8 cellular contexts compared by ENCODE assay signal in the genomic region with DNA sequence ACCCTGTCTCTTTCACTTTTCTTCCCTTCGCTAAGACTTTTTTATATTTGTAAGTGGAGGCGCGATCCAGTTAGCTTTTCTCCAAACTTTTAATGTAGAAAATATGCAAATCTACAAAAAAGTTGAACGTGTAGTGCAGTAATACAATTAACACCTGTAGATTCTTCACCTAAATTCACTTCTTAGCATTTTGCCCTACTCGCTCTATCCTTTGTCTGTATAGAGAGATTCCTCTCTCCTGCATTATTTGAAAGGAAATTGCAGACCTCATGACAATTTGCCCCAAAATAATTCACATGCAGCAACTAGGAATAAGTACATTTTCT. TPM values are rescaled to one million over a fixed set of nuclear protein-coding genes. Genes with fewer than 3 reads are reported as not detected.
DNase-seq lines count a peak whose midpoint lies in the region; ATAC-seq and TF ChIP-seq lines count a peak whose summit lies in the region.

No MANE protein-coding gene starts in this region.

- no peak for DNase-seq in stimulated activated naive CD8-positive, alpha-beta T cell treated with anti-CD3 and anti-CD28 coated beads, Interleukin-15, Interleukin-2, amounts not matched to agents 100 U/mL and 50 U/mL, for 24 hours
- DNase-seq in dorsolateral prefrontal cortex, result no peak
- DNase-seq in naive B cell, result no peak
- DNase-seq in posterior cingulate gyrus, result no peak
- DNase-seq in DMS 273 (lab: John Stamatoyannopoulos, UW; ENCODE audit: unreplicated experiment), result no peak

- TF ChIP-seq CTCF in dorsolateral prefrontal cortex (IDR thresholded peaks at IDR 0.05 in 54 of 56, conservative IDR thresholded peaks at IDR 0.05 in 2 of 56; ENCODE audit: low read depth in 1 of 56, partially characterized antibody in 56 of 56), result no peak

- peak overlapping the region; percentile 21 for H3K27ac Mint-ChIP-seq in stimulated activated naive CD8-positive, alpha-beta T cell treated with anti-CD3 and anti-CD28 coated beads, Interleukin-15, Interleukin-2, amounts not matched to agents 100 ng/mL and 50 ng/mL, for 24 hours
- H3K27ac Mint-ChIP-seq in naive B cell, result peak overlapping the region in 2 of 6 donors; percentile 48 to 79

- no peaks in the 10 kb centered on the region for H3K36me3 Mint-ChIP-seq in stimulated activated naive CD8-positive, alpha-beta T cell treated with anti-CD3 and anti-CD28 coated beads, Interleukin-15, Interleukin-2, amounts not matched to agents 100 ng/mL and 50 ng/mL, for 24 hours (ENCODE audit: low read depth)
- no peaks in the 10 kb centered on the region for H3K36me3 Mint-ChIP-seq in naive B cell

- H3K27me3 ChIP-seq in dorsolateral prefrontal cortex, result no peaks in the 10 kb centered on the region

- peaks cover 30% of the 10 kb centered on the region for H3K27me3 Mint-ChIP-seq in stimulated activated naive CD8-positive, alpha-beta T cell treated with anti-CD3 and anti-CD28 coated beads, Interleukin-15, Interleukin-2, amounts not matched to agents 100 ng/mL and 50 ng/mL, for 24 hours
- peaks cover 22 to 40% (median 23%) of the 10 kb centered on the region in 3 donors for H3K27me3 Mint-ChIP-seq in naive B cell

- ATAC-seq in stimulated activated naive CD8-positive, alpha-beta T cell treated with anti-CD3 and anti-CD28 coated beads, Interleukin-15, Interleukin-2, amounts not matched to agents 100 U/mL and 50 U/mL, for 24 hours, result no peak
- no peak for ATAC-seq in naive B cell (ENCODE audit: low read depth in 2 of 2)
- no peak for ATAC-seq in HG02870 (IDR thresholded peaks at IDR 0.05; ENCODE audit: unreplicated experiment)
- no peak for ATAC-seq in GM18867 (IDR thresholded peaks at IDR 0.05; ENCODE audit: unreplicated experiment)

- H3K9me3 Mint-ChIP-seq in stimulated activated naive CD8-positive, alpha-beta T cell treated with anti-CD3 and anti-CD28 coated beads, Interleukin-15, Interleukin-2, amounts not matched to agents 100 ng/mL and 50 ng/mL, for 24 hours, result no peaks in the 10 kb centered on the region
- peaks cover 0 to 1% (median 0%) of the 10 kb centered on the region in 7 donors for H3K9me3 Mint-ChIP-seq in naive B cell

- H3K27ac ChIP-seq in dorsolateral prefrontal cortex, result peak overlapping the region in 21 of 59 donors; percentile 4 to 84 (median 67)

- peak overlapping the region; percentile 47 to 89 (median 70) for H3K4me3 ChIP-seq in dorsolateral prefrontal cortex

- H3K4me1 Mint-ChIP-seq in stimulated activated naive CD8-positive, alpha-beta T cell treated with anti-CD3 and anti-CD28 coated beads, Interleukin-15, Interleukin-2, amounts not matched to agents 100 ng/mL and 50 ng/mL, for 24 hours (ENCODE audit: low read depth), result peaks cover 12% of the 10 kb centered on the region
- peaks cover 7 to 13% (median 12%) of the 10 kb centered on the region in 3 donors for H3K4me1 Mint-ChIP-seq in naive B cell

- H3K4me3 Mint-ChIP-seq in stimulated activated naive CD8-positive, alpha-beta T cell treated with anti-CD3 and anti-CD28 coated beads, Interleukin-15, Interleukin-2, amounts not matched to agents 100 ng/mL and 50 ng/mL, for 24 hours, result peak overlapping the region; percentile 87
- peak overlapping the region; percentile 85 to 96 (median 92) for H3K4me3 Mint-ChIP-seq in naive B cell

- intact Hi-C loops in dorsolateral prefrontal cortex (cut with DNase I), result no loop called here
- intact Hi-C loops in posterior cingulate gyrus (cut with DNase I), result no loop called here

RNA-seq across cellular contexts. Expression of a gene that starts 21.4 kb away (rescaled TPM):
- total RNA-seq in dorsolateral prefrontal cortex, result 1 to 10 TPM; 1.9 to 9.1 (median 3.8) TPM
- 1 to 10 TPM in 5 of 6 donors, under 1 TPM in 1; 0.79 to 2.4 (median 1.4) TPM for polyA plus RNA-seq in naive B cell (ENCODE audit: low read depth in 6 of 6)

RNA-seq across cellular contexts. Expression of a gene that starts 35.7 kb away (rescaled TPM):
- total RNA-seq in dorsolateral prefrontal cortex, result 10 to 100 TPM; 28.2 to 65.3 (median 40.9) TPM
- polyA plus RNA-seq in naive B cell (ENCODE audit: low read depth in 6 of 6), result 10 to 100 TPM in 5 of 6 donors, 1 to 10 TPM in 1; 9.2 to 25.8 (median 16.1) TPM
